In genomic region chr9:121282309-121283071, GRCh38 we compare ENCODE assay signal across 1 cellular context.
TF ChIP-seq lines count a peak whose summit lies in the region.

No MANE protein-coding gene starts in this region.

TF ChIP-seq in HepG2, 621 proteins besides CTCF, POLR2A, EP300 and RAD21 (continued from another document):
- no peak for TF ChIP-seq SNAPC4 (CRISPR knock-in tag; IDR thresholded peaks at IDR 0.05)
- TF ChIP-seq ZNF337 (CRISPR knock-in tag; IDR thresholded peaks at IDR 0.05; ENCODE audit: borderline replicate concordance, low read depth) = no peak
- no peak for TF ChIP-seq MED13 (CRISPR knock-in tag; IDR thresholded peaks at IDR 0.05)
